Comparison of ENCODE assay signal across 8 cellular contexts in genomic region chr5:5534333-5534732, GRCh38.
"Had no signal": no experiment of that assay in that cellular context is flagged by ENCODE, and none has a peak within 500 bp of the region (broad histone marks: within the 10 kb centered on the region; RNA-seq: fewer than 3 reads in every experiment).

No MANE protein-coding gene starts in this region.

- H2AFZ ChIP-seq: GM23248 had no signal

- ATAC-seq: K562 had no signal

- DNase-seq: GM23248, GOT3, H9, HCEC 1CT, IMR-90 had no signal

- H3K27ac ChIP-seq: GM23248 had no signal

- FAIRE-seq: H54, HTR-8/SVneo, K562 had no signal

- H3K9ac ChIP-seq: GM23248 had no signal

- H3K4me3 ChIP-seq: GM23248, K562 had no signal
